Comparison of ENCODE assay signal across 22 cellular contexts in genomic region chr7:4279210-4279609, GRCh38.
"Had no signal": no experiment of that assay in that cellular context is flagged by ENCODE, and none has a peak within 500 bp of the region (broad histone marks: within the 10 kb centered on the region; RNA-seq: fewer than 3 reads in every experiment).

No MANE protein-coding gene starts in this region.

- H3K27ac ChIP-seq: esophagus muscularis mucosa, gastrocnemius medialis, lower lobe of right lung, transverse colon, uterus had no signal

- H3K4me1 ChIP-seq: esophagus muscularis mucosa, gastrocnemius medialis, lower lobe of right lung, transverse colon, uterus had no signal

- H3K4me2 ChIP-seq: smooth muscle cell had no signal

- H3K9me3 ChIP-seq: gastrocnemius medialis, lower lobe of right lung, transverse colon, uterus had no signal

- H3K36me3 ChIP-seq: esophagus muscularis mucosa, gastrocnemius medialis, lower lobe of right lung, transverse colon, uterus had no signal

- FAIRE-seq: colon had no signal

- H3K4me3 ChIP-seq: esophagus muscularis mucosa, gastrocnemius medialis, lower lobe of right lung, smooth muscle cell, transverse colon, uterus had no signal

- DNase-seq: activated CD4-positive, alpha-beta memory T cell treated with anti-CD3 and anti-CD28 coated beads, Interleukin-2, amount 10 ng/mL, durations not matched to agents 7 days and 5 days; activated CD4-positive, alpha-beta T cell treated with anti-CD3 and anti-CD28 coated beads for 48 hours; activated CD4-positive, CD25-positive, alpha-beta regulatory T cell; activated gamma-delta T cell; aorta; central memory CD4-positive, alpha-beta T cell; gastrocnemius medialis; islet precursor cell; left colon; lower lobe of right lung; naive B cell; nucleus accumbens; stimulated activated CD4-positive, alpha-beta T cell treated with anti-CD3 and anti-CD28 coated beads, Interleukin-2, amount 100 ng/mL, for 48 hours; stimulated activated CD8-positive, alpha-beta memory T cell treated with anti-CD3 and anti-CD28 coated beads, Interleukin-4, amount 100 ng/mL, for 48 hours; stimulated activated naive B cell treated with anti-CD40 and anti-IgM and Interleukin-4, amounts not matched to agents 10 μg/mL and 1 μg/mL and 100 μg/mL, for 72 hours; T1000; transverse colon; uterus had no signal

- H3K27me3 ChIP-seq: gastrocnemius medialis, transverse colon, uterus had no signal

- ATAC-seq: gastrocnemius medialis; left colon; lower lobe of right lung; sciatic nerve; stimulated activated naive B cell treated with anti-CD40 and anti-IgM and Interleukin-4, amounts not matched to agents 10 μg/mL and 1 μg/mL and 100 μg/mL, for 72 hours had no signal
